8 cellular contexts compared by ENCODE assay signal in genomic region chr14:105075364-105076295, GRCh38. TPM values are rescaled to one million over a fixed set of nuclear protein-coding genes. Genes with fewer than 3 reads are reported as not detected.
DNase-seq lines count a peak whose midpoint lies in the region; ATAC-seq, FAIRE-seq and TF ChIP-seq lines count a peak whose summit lies in the region.

No MANE protein-coding gene starts in this region.

- H3K4me2 ChIP-seq in GM23338 = peak overlapping the region; percentile 48; the same call in 1 of the 2 replicates

- H2AFZ ChIP-seq in GM23338 = peak overlapping the region; percentile 85; the same call in 1 of the 2 replicates

- H3K4me1 ChIP-seq in GM23338 (ENCODE audit: insufficient read depth) = peaks cover 4% of the 10 kb centered on the region; the same call in 1 of the 2 replicates

- no peaks in the 10 kb centered on the region for H4K20me1 ChIP-seq in GM23338 (replicated peaks; ENCODE audit: insufficient read depth)

- no peak overlapping the region for H3K4me3 Mint-ChIP-seq in GM23338

- no peaks in the 10 kb centered on the region for H3K79me2 ChIP-seq in GM23338 (replicated peaks; ENCODE audit: insufficient read depth)

- peaks cover 11% of the 10 kb centered on the region for H3K27me3 Mint-ChIP-seq in GM23338 (ENCODE audit: insufficient read depth, low read depth, poor library complexity)

- peaks cover 6% of the 10 kb centered on the region for H3K9me3 Mint-ChIP-seq in GM23338

- peaks cover 4% of the 10 kb centered on the region; the same call in 2 of the 3 replicates for H3K4me1 Mint-ChIP-seq in GM23338

- no peak overlapping the region for H3K27ac ChIP-seq in GM23338 (ENCODE audit: low read depth)
- H3K27ac ChIP-seq in skin epidermis = peak overlapping the region in 14 of 21 experiments; percentile 0 to 65 (median 28)

- no peak for FAIRE-seq in urothelium cell line (lab: Jason Lieb, UNC)

- H3K27ac Mint-ChIP-seq in GM23338 = no peak overlapping the region

- TF ChIP-seq CTCF in GM12865 (IDR thresholded peaks at IDR 0.05; ENCODE audit: insufficient read depth, low read depth, low read length, missing control alignments) = no peak
- TF ChIP-seq CTCF in GM23338 (conservative IDR thresholded peaks at IDR 0.05; ENCODE audit: low read depth in 2 of 2) = no peak

- H3K36me3 ChIP-seq in GM23338 (ENCODE audit: insufficient read depth) = no peaks in the 10 kb centered on the region

- DNase-seq in GM12865 (ENCODE audit: low read depth) = peak; percentile 54
- DNase-seq in GM23338 (ENCODE audit: low spot score) = peak; percentile 44
- DNase-seq in NCI-H82 (lab: John Stamatoyannopoulos, UW) = peak; percentile 83
- no peak for DNase-seq in cerebellum (ENCODE audit: low spot score)
- DNase-seq in NCI-H187 treated with DMSO at 0.1 percent for 48 hours (lab: John Stamatoyannopoulos, UW) = no peak
- no peak for DNase-seq in urothelium cell line (ENCODE audit: low spot score)

- H3F3A ChIP-seq in GM23338 (replicated peaks; ENCODE audit: low read depth) = no peaks in the 10 kb centered on the region

- H3K27me3 ChIP-seq in GM23338 (ENCODE audit: insufficient read depth) = no peaks in the 10 kb centered on the region

- peaks cover 4% of the 10 kb centered on the region; the same call in 2 of the 3 replicates for H3K36me3 Mint-ChIP-seq in GM23338 (ENCODE audit: low read depth)

- ATAC-seq in GM23338 (peak; percentile 83), esophagus mucosa (peak; percentile 40)

- no peaks in the 10 kb centered on the region for H3K9me2 ChIP-seq in GM23338 (ENCODE audit: insufficient read depth)

- H3K4me3 ChIP-seq in GM12865 (ENCODE audit: low read depth, low read length) (no peak overlapping the region), GM23338 (no peak overlapping the region), skin epidermis (peak overlapping the region in 1 of 7 experiments; percentile 5)

TF ChIP-seq in GM23338, 12 proteins besides CTCF, POLR2A, EP300 and RAD21:
- TF ChIP-seq ZNF331 (CRISPR knock-in tag; IDR thresholded peaks at IDR 0.05; ENCODE audit: low read depth) = no peak
- no peak for TF ChIP-seq CREB1 (CRISPR knock-in tag; IDR thresholded peaks at IDR 0.05; ENCODE audit: low read depth)
- no peak for TF ChIP-seq NANOG (IDR thresholded peaks at IDR 0.05; ENCODE audit: borderline replicate concordance)
- no peak for TF ChIP-seq ETS1 (IDR thresholded peaks at IDR 0.05)
TF ChIP-seq in GM23338: peak in this region for 0.

RNA-seq across cellular contexts. Expression of gene GPR132, which starts 10.4 kb away (rescaled TPM):
- 0.14 TPM in 1 of 2 replicates, not detected in the other for total RNA-seq in GM23338 (2014; rRNA removed; shearing (Covaris generic))
- polyA plus RNA-seq in GM23338 (2016; fragmentation: Nextera tagmentation; extraction: Ambion mirVana) = 0.09 TPM in 1 of 2 replicates, not detected in the other
- total RNA-seq in esophagus mucosa (0.36 TPM), cerebellum (1.7 TPM)

RNA-seq across cellular contexts. Expression of gene CDCA4, which starts 54.7 kb away (rescaled TPM):
- total RNA-seq in GM23338 (2014; rRNA removed; shearing (Covaris generic)) = 62.4 and 70.7 TPM in 2 replicates
- 32.6 and 37.1 TPM in 2 replicates for polyA plus RNA-seq in GM23338 (2016; fragmentation: Nextera tagmentation; extraction: Ambion mirVana)
- total RNA-seq in esophagus mucosa (21.8 TPM), cerebellum (15.6 TPM)

Comparison
In these comparisons a context has a peak if more than half of its experiments do, and no peak if none do; other contexts are left out.
1. DNase-seq: peak in GM12865 (single experiment), GM23338 (single experiment) and NCI-H82 (single experiment); none in cerebellum (single experiment), NCI-H187 treated with DMSO at 0.1 percent for 48 hours (single experiment) and urothelium cell line (single experiment).